In genomic region chr10:59859570-59859969, GRCh38 we compare ENCODE assay signal across 24 cellular contexts. TPM values are rescaled to one million over a fixed set of nuclear protein-coding genes. Genes with fewer than 3 reads are reported as not detected.
A peak's percentile ranks its signal among the peaks of the same experiment; 100 is the strongest.
DNase-seq lines count a peak whose midpoint lies in the region; ATAC-seq, FAIRE-seq and TF ChIP-seq lines count a peak whose summit lies in the region.
"Had no signal": no experiment of that assay in that cellular context is flagged by ENCODE, and none has a peak within 500 bp of the region (broad histone marks: within the 10 kb centered on the region; RNA-seq: fewer than 3 reads in every experiment).

No MANE protein-coding gene starts in this region.

- peaks cover 94% of the 10 kb centered on the region for H3K79me2 ChIP-seq in astrocyte (ENCODE audit: insufficient read depth, low read length)

- H4K20me1 ChIP-seq in astrocyte (ENCODE audit: insufficient read depth, low read length): peaks cover 76% of the 10 kb centered on the region

- ATAC-seq in activated T-cell treated with anti-CD3 and anti-CD28 coated beads, Interleukin-2, amount 50 U/mL, for 72 hours (replicated peaks in 1 of 2): no peak
- ATAC-seq in activated T-cell treated with anti-CD3 and anti-CD28 coated beads, Interleukin-2, amount 50 U/mL, for 4 hours: no peak
- no peak for ATAC-seq in GM21367 (IDR thresholded peaks at IDR 0.05; ENCODE audit: unreplicated experiment)
- ATAC-seq: CD8-positive, alpha-beta T cell; GM23338; HCT116 had no signal

- H3K4me3 Mint-ChIP-seq in activated T-cell treated with anti-CD3 and anti-CD28 coated beads, Interleukin-2, amount 50 U/mL, for 72 hours: no peak overlapping the region
- no peak overlapping the region for H3K4me3 Mint-ChIP-seq in activated T-cell treated with anti-CD3 and anti-CD28 coated beads, Interleukin-2, amount 50 U/mL, for 4 hours
- H3K4me3 Mint-ChIP-seq in astrocyte (ENCODE audit: unreplicated experiment) (peak overlapping the region; percentile 2), neural crest cell (no peak overlapping the region)
- H3K4me3 Mint-ChIP-seq: B cell; CD4-positive, CD25-positive, alpha-beta regulatory T cell; CD8-positive, alpha-beta T cell; GM23338; H9; HFFc6 had no signal

- no peaks in the 10 kb centered on the region for H3K27me3 Mint-ChIP-seq in activated T-cell treated with anti-CD3 and anti-CD28 coated beads, Interleukin-2, amount 50 U/mL, for 72 hours (ENCODE audit: low read depth)
- H3K27me3 Mint-ChIP-seq in activated T-cell treated with anti-CD3 and anti-CD28 coated beads, Interleukin-2, amount 50 U/mL, for 4 hours (ENCODE audit: low read depth): no peaks in the 10 kb centered on the region
- H3K27me3 Mint-ChIP-seq in astrocyte (ENCODE audit: low read depth, unreplicated experiment) (no peaks in the 10 kb centered on the region), neural crest cell (ENCODE audit: low read depth) (no peaks in the 10 kb centered on the region)
- H3K27me3 Mint-ChIP-seq: B cell; CD4-positive, CD25-positive, alpha-beta regulatory T cell had no signal

- no peak for TF ChIP-seq CTCF in astrocyte (IDR thresholded peaks at IDR 0.05; ENCODE audit: insufficient read depth, low read depth, low read length)
- TF ChIP-seq CTCF in neural crest cell (conservative IDR thresholded peaks at IDR 0.05): no peak
- TF ChIP-seq CTCF in right atrium auricular region (IDR thresholded peaks at IDR 0.05): no peak

- no peak overlapping the region for H2AFZ ChIP-seq in astrocyte (ENCODE audit: low read depth, low read length)
- H2AFZ ChIP-seq: GM23338 had no signal

- peaks cover 40% of the 10 kb centered on the region for H3K4me1 Mint-ChIP-seq in activated T-cell treated with anti-CD3 and anti-CD28 coated beads, Interleukin-2, amount 50 U/mL, for 72 hours (ENCODE audit: low read depth)
- peaks cover 37% of the 10 kb centered on the region for H3K4me1 Mint-ChIP-seq in activated T-cell treated with anti-CD3 and anti-CD28 coated beads, Interleukin-2, amount 50 U/mL, for 4 hours (ENCODE audit: low read depth)
- H3K4me1 Mint-ChIP-seq in astrocyte (ENCODE audit: low read depth, unreplicated experiment) (peaks cover 25% of the 10 kb centered on the region), neural crest cell (peaks cover 8% of the 10 kb centered on the region)

- no peak for DNase-seq in activated T-cell treated with anti-CD3 and anti-CD28 coated beads, Interleukin-2, amount 50 U/mL, for 72 hours
- no peak for DNase-seq in activated T-cell treated with anti-CD3 and anti-CD28 coated beads, Interleukin-2, amount 50 U/mL, for 4 hours
- DNase-seq in astrocyte (ENCODE audit: low read depth): no peak
- no peak for DNase-seq in neural crest cell (ENCODE audit: low read depth, low spot score)
- no peak for DNase-seq in GF-D8 (lab: John Stamatoyannopoulos, UW)
- DNase-seq in right atrium auricular region (ENCODE audit: low spot score): no peak
- DNase-seq: Caco-2; CD4-positive, CD25-positive, alpha-beta regulatory T cell; CD8-positive, alpha-beta T cell; DMS153; DND-41; H9; HFFc6 had no signal

- no peak for FAIRE-seq in astrocyte (lab: Jason Lieb, UNC)
- FAIRE-seq: A204.1, G401.6, GM12878, GM19239 had no signal

- peaks cover 3% of the 10 kb centered on the region in 2 donors for H3K9me3 Mint-ChIP-seq in activated T-cell treated with anti-CD3 and anti-CD28 coated beads, Interleukin-2, amount 50 U/mL, for 72 hours
- no peaks in the 10 kb centered on the region for H3K9me3 Mint-ChIP-seq in activated T-cell treated with anti-CD3 and anti-CD28 coated beads, Interleukin-2, amount 50 U/mL, for 4 hours
- H3K9me3 Mint-ChIP-seq in astrocyte (ENCODE audit: unreplicated experiment): peaks cover 3% of the 10 kb centered on the region
- peaks cover 14% of the 10 kb centered on the region for H3K9me3 Mint-ChIP-seq in neural crest cell
- H3K9me3 Mint-ChIP-seq: CD8-positive, alpha-beta T cell; GM23338; HFFc6 had no signal

- H3K27ac ChIP-seq in astrocyte (ENCODE audit: low read depth, low read length) (no peak overlapping the region), right atrium auricular region (no peak overlapping the region)
- H3K27ac ChIP-seq: 22Rv1, BLaER1, C4-2B had no signal

- H3K4me2 ChIP-seq in astrocyte (ENCODE audit: low read length): no peak overlapping the region
- H3K4me2 ChIP-seq: BLaER1, GM23338 had no signal

- peaks cover 8 to 22% of the 10 kb centered on the region in 2 donors for H3K36me3 Mint-ChIP-seq in activated T-cell treated with anti-CD3 and anti-CD28 coated beads, Interleukin-2, amount 50 U/mL, for 72 hours (ENCODE audit: insufficient read depth in 2 of 2)
- peaks cover 13% of the 10 kb centered on the region for H3K36me3 Mint-ChIP-seq in activated T-cell treated with anti-CD3 and anti-CD28 coated beads, Interleukin-2, amount 50 U/mL, for 4 hours (ENCODE audit: insufficient read depth)
- peaks cover 3% of the 10 kb centered on the region for H3K36me3 Mint-ChIP-seq in astrocyte (ENCODE audit: low read depth, unreplicated experiment)
- peaks cover 23% of the 10 kb centered on the region for H3K36me3 Mint-ChIP-seq in neural crest cell (ENCODE audit: low read depth)

- no peak overlapping the region for H3K9ac ChIP-seq in astrocyte (ENCODE audit: low read length)
- H3K9ac ChIP-seq: BLaER1 had no signal

- H3K9me3 ChIP-seq in astrocyte (ENCODE audit: insufficient read depth, low read depth, low read length) (no peaks in the 10 kb centered on the region), right atrium auricular region (no peaks in the 10 kb centered on the region)

- peaks cover 5% of the 10 kb centered on the region for H3K4me1 ChIP-seq in astrocyte (ENCODE audit: insufficient read depth, low read length)
- peaks cover 0 to 44% of the 10 kb centered on the region in 2 donors for H3K4me1 ChIP-seq in right atrium auricular region

- no peaks in the 10 kb centered on the region for H3K36me3 ChIP-seq in astrocyte (ENCODE audit: insufficient read depth, low read length)
- H3K36me3 ChIP-seq in right atrium auricular region: no peaks in the 10 kb centered on the region

- H3K27me3 ChIP-seq in astrocyte (ENCODE audit: insufficient read depth, low read length) (no peaks in the 10 kb centered on the region), right atrium auricular region (no peaks in the 10 kb centered on the region)
- H3K27me3 ChIP-seq: BLaER1 had no signal

- no peak overlapping the region for H3K4me3 ChIP-seq in astrocyte (ENCODE audit: insufficient read depth, low read depth, low read length)
- H3K4me3 ChIP-seq in right atrium auricular region: no peak overlapping the region
- H3K4me3 ChIP-seq: BLaER1, GM12878, GM23338 had no signal

- peak overlapping the region; percentile 70 for H3K27ac Mint-ChIP-seq in activated T-cell treated with anti-CD3 and anti-CD28 coated beads, Interleukin-2, amount 50 U/mL, for 72 hours
- no peak overlapping the region for H3K27ac Mint-ChIP-seq in astrocyte (ENCODE audit: unreplicated experiment)
- peak overlapping the region; percentile 72 for H3K27ac Mint-ChIP-seq in neural crest cell (ENCODE audit: unreplicated experiment)
- H3K27ac Mint-ChIP-seq: B cell; CD4-positive, CD25-positive, alpha-beta regulatory T cell; CD8-positive, alpha-beta T cell; GM23338; HFFc6 had no signal

RNA-seq across cellular contexts. Expression of gene CCDC6, which starts 46.8 kb away (rescaled TPM):
- 100 to 1,000 TPM in 1 of 2 donors, 10 to 100 TPM in 1; 77.7 to 107 TPM for total RNA-seq in activated T-cell treated with anti-CD3 and anti-CD28 coated beads, Interleukin-2, amount 50 U/mL, for 72 hours
- total RNA-seq in activated T-cell treated with anti-CD3 and anti-CD28 coated beads, Interleukin-2, amount 50 U/mL, for 4 hours: 10 to 100 TPM; 40.0 to 44.3 (median 40.9) TPM
- total RNA-seq in astrocyte (69.4 and 73.9 TPM in 2 replicates), neural crest cell (40.6 and 41.5 TPM in 2 replicates), right atrium auricular region (10 to 100 TPM; 19.1 to 22.7 TPM)
